In the genomic region with DNA sequence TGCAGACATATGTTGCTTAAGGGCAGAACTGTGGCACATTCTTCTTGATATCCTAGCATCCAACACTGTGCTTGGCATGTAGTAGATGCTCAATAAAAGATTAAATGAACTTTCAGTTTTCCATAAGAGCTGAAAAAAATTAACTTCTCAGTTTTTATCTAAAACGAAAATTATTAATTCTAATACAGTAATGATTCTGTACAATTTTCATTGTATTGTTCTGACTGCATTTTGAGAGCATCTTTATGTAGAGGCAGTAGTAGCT, we compare ENCODE assay signal across 29 cellular contexts.
"Had no signal": no experiment of that assay in that cellular context is flagged by ENCODE, and none has a peak within 500 bp of the region (broad histone marks: within the 10 kb centered on the region; RNA-seq: fewer than 3 reads in every experiment).

No MANE protein-coding gene starts in this region.

- H3K4me1 ChIP-seq: stomach, suprapubic skin, testis, thyroid gland, tibial artery, tibial nerve, transverse colon, upper lobe of left lung, upper lobe of right lung, uterus, vagina had no signal

- H3K27me3 ChIP-seq: stomach, suprapubic skin, testis, thyroid gland, tibial artery, tibial nerve, transverse colon, upper lobe of left lung, upper lobe of right lung, uterus, vagina had no signal

- H3K27ac ChIP-seq: stomach, suprapubic skin, testis, thoracic aorta, thyroid gland, tibial artery, tibial nerve, transverse colon, upper lobe of left lung, upper lobe of right lung, uterus, vagina had no signal

- H3K36me3 ChIP-seq: stomach, suprapubic skin, thoracic aorta, thyroid gland, tibial nerve, transverse colon, upper lobe of left lung, upper lobe of right lung, uterus, vagina had no signal

- DNase-seq: stimulated activated CD4-positive, alpha-beta T cell treated with anti-CD3 and anti-CD28 coated beads, Interleukin-2, amount 100 ng/mL, for 48 hours; stimulated activated CD4-positive, alpha-beta T cell treated with anti-CD3 and anti-CD28 coated beads, Interleukin-4, amount 100 ng/mL, for 1 hour; stimulated activated CD4-positive, alpha-beta T cell treated with anti-CD3 and anti-CD28 coated beads, Interleukin-4, amount 100 ng/mL, for 24 hours; stimulated activated CD4-positive, alpha-beta T cell treated with anti-CD3 and anti-CD28 coated beads, Interleukin-4, amount 100 ng/mL, for 4 hours; stimulated activated CD8-positive, alpha-beta memory T cell treated with anti-CD3 and anti-CD28 coated beads, Interleukin-4, amount 100 ng/mL, for 48 hours; stimulated activated naive B cell treated with anti-CD40 and anti-IgM and Interleukin-4, amounts not matched to agents 10 μg/mL and 1 μg/mL and 100 μg/mL, for 72 hours; stimulated activated naive CD4-positive, alpha-beta T cell; stimulated activated naive CD4-positive, alpha-beta T cell treated with Interleukin-2 at 50 U/mL for 16 hours; stimulated activated naive CD8-positive, alpha-beta T cell treated with anti-CD3 and anti-CD28 coated beads, Interleukin-15, amount 100 ng/mL, for 72 hours; stimulated activated naive CD8-positive, alpha-beta T cell treated with anti-CD3 and anti-CD28 coated beads, Interleukin-15, Interleukin-2, amounts not matched to agents 100 U/mL and 50 U/mL, for 24 hours; stomach; substantia nigra; testis; thyroid gland; tibial artery; transverse colon; trophoblast cell; upper lobe of left lung; upper lobe of right lung; uterus had no signal

- ATAC-seq: stimulated activated effector memory CD8-positive, alpha-beta T cell treated with anti-CD3 and anti-CD28 coated beads, Interleukin-12 subunit alpha, Interleukin-12 subunit beta, amount 100 ng/mL, for 72 hours; stimulated activated memory B cell treated with anti-CD40 and anti-IgM and Interleukin-4, amounts not matched to agents 10 μg/mL and 1 μg/mL and 100 μg/mL, for 72 hours; stimulated activated naive B cell treated with anti-CD40 and anti-IgM and Interleukin-4, amounts not matched to agents 10 μg/mL and 1 μg/mL and 100 μg/mL, for 72 hours; stimulated activated naive CD8-positive, alpha-beta T cell treated with anti-CD3 and anti-CD28 coated beads, Interleukin-15, amount 100 ng/mL, for 72 hours; stimulated activated naive CD8-positive, alpha-beta T cell treated with anti-CD3 and anti-CD28 coated beads, Interleukin-15, Interleukin-2, amounts not matched to agents 100 U/mL and 50 U/mL, for 24 hours; upper lobe of right lung had no signal

- H3K9me3 ChIP-seq: stomach, suprapubic skin, testis, thoracic aorta, thyroid gland, tibial artery, tibial nerve, transverse colon, upper lobe of left lung, upper lobe of right lung, uterus, vagina had no signal

- H3K36me3 Mint-ChIP-seq: stimulated activated effector memory CD8-positive, alpha-beta T cell treated with anti-CD3 and anti-CD28 coated beads, Interleukin-12 subunit alpha, Interleukin-12 subunit beta, amount 100 ng/mL, for 72 hours; type B pancreatic cell had no signal

- FAIRE-seq: urothelium cell line had no signal

- H3K4me3 Mint-ChIP-seq: stimulated activated effector memory CD8-positive, alpha-beta T cell treated with anti-CD3 and anti-CD28 coated beads, Interleukin-12 subunit alpha, Interleukin-12 subunit beta, amount 100 ng/mL, for 72 hours; stimulated activated memory B cell treated with anti-CD40 and anti-IgM and Interleukin-4, amounts not matched to agents 10 μg/mL and 1 μg/mL and 100 μg/mL, for 72 hours; stimulated activated naive B cell treated with anti-CD40 and anti-IgM and Interleukin-4, amounts not matched to agents 10 μg/mL and 1 μg/mL and 100 μg/mL, for 72 hours; stimulated activated naive CD8-positive, alpha-beta T cell treated with anti-CD3 and anti-CD28 coated beads, Interleukin-15, amount 100 ng/mL, for 72 hours; stimulated activated naive CD8-positive, alpha-beta T cell treated with anti-CD3 and anti-CD28 coated beads, Interleukin-15, Interleukin-2, amounts not matched to agents 100 ng/mL and 50 ng/mL, for 24 hours; type B pancreatic cell had no signal

- H3K27me3 Mint-ChIP-seq: stimulated activated memory B cell treated with anti-CD40 and anti-IgM and Interleukin-4, amounts not matched to agents 10 μg/mL and 1 μg/mL and 100 μg/mL, for 72 hours; stimulated activated naive B cell treated with anti-CD40 and anti-IgM and Interleukin-4, amounts not matched to agents 10 μg/mL and 1 μg/mL and 100 μg/mL, for 72 hours; stimulated activated naive CD8-positive, alpha-beta T cell treated with anti-CD3 and anti-CD28 coated beads, Interleukin-15, amount 100 ng/mL, for 72 hours; stimulated activated naive CD8-positive, alpha-beta T cell treated with anti-CD3 and anti-CD28 coated beads, Interleukin-15, Interleukin-2, amounts not matched to agents 100 ng/mL and 50 ng/mL, for 24 hours; type B pancreatic cell had no signal

- H3K9me3 Mint-ChIP-seq: stimulated activated effector memory CD8-positive, alpha-beta T cell treated with anti-CD3 and anti-CD28 coated beads, Interleukin-12 subunit alpha, Interleukin-12 subunit beta, amount 100 ng/mL, for 72 hours; stimulated activated naive B cell treated with anti-CD40 and anti-IgM and Interleukin-4, amounts not matched to agents 10 μg/mL and 1 μg/mL and 100 μg/mL, for 72 hours; stimulated activated naive CD8-positive, alpha-beta T cell treated with anti-CD3 and anti-CD28 coated beads, Interleukin-15, amount 100 ng/mL, for 72 hours; stimulated activated naive CD8-positive, alpha-beta T cell treated with anti-CD3 and anti-CD28 coated beads, Interleukin-15, Interleukin-2, amounts not matched to agents 100 ng/mL and 50 ng/mL, for 24 hours; type B pancreatic cell had no signal

- H3K4me3 ChIP-seq: stomach, suprapubic skin, testis, thoracic aorta, thyroid gland, tibial artery, tibial nerve, transverse colon, upper lobe of left lung, upper lobe of right lung, uterus, vagina had no signal

- H3K27ac Mint-ChIP-seq: stimulated activated effector memory CD8-positive, alpha-beta T cell treated with anti-CD3 and anti-CD28 coated beads, Interleukin-12 subunit alpha, Interleukin-12 subunit beta, amount 100 ng/mL, for 72 hours; stimulated activated memory B cell treated with anti-CD40 and anti-IgM and Interleukin-4, amounts not matched to agents 10 μg/mL and 1 μg/mL and 100 μg/mL, for 72 hours; stimulated activated naive B cell treated with anti-CD40 and anti-IgM and Interleukin-4, amounts not matched to agents 10 μg/mL and 1 μg/mL and 100 μg/mL, for 72 hours; stimulated activated naive CD8-positive, alpha-beta T cell treated with anti-CD3 and anti-CD28 coated beads, Interleukin-15, amount 100 ng/mL, for 72 hours; stimulated activated naive CD8-positive, alpha-beta T cell treated with anti-CD3 and anti-CD28 coated beads, Interleukin-15, Interleukin-2, amounts not matched to agents 100 ng/mL and 50 ng/mL, for 24 hours; type B pancreatic cell had no signal

- H3K4me1 Mint-ChIP-seq: stimulated activated memory B cell treated with anti-CD40 and anti-IgM and Interleukin-4, amounts not matched to agents 10 μg/mL and 1 μg/mL and 100 μg/mL, for 72 hours; stimulated activated naive CD8-positive, alpha-beta T cell treated with anti-CD3 and anti-CD28 coated beads, Interleukin-15, amount 100 ng/mL, for 72 hours had no signal
